In genomic region chrX:119989905-119990408, GRCh38 we compare ENCODE assay signal across 11 cellular contexts. TPM values are rescaled to one million over a fixed set of nuclear protein-coding genes. Genes with fewer than 3 reads are reported as not detected.
DNase-seq lines count a peak whose midpoint lies in the region; ATAC-seq and TF ChIP-seq lines count a peak whose summit lies in the region.
"Had no signal": no experiment of that assay in that cellular context is flagged by ENCODE, and none has a peak within 500 bp of the region (broad histone marks: within the 10 kb centered on the region; RNA-seq: fewer than 3 reads in every experiment).

No MANE protein-coding gene starts in this region.

- no peak for DNase-seq in T-helper 1 cell
- no peak for DNase-seq in activated naive CD8-positive, alpha-beta T cell treated with anti-CD3 and anti-CD28 coated beads, Interleukin-2, amount 50 U/mL, for 24 hours
- DNase-seq in nephron progenitor cell, result no peak
- no peak for DNase-seq in NCI-H446 treated with DMSO at 0.1 percent for 48 hours (lab: John Stamatoyannopoulos, UW)
- no peak for DNase-seq in upper lobe of right lung
- no peak for DNase-seq in amniotic stem cell (lab: John Stamatoyannopoulos, UW)
- DNase-seq: NCI-H510A, SHP77 treated with DMSO at 0.1 percent for 48 hours had no signal

- no peaks in the 10 kb centered on the region for H3K36me3 ChIP-seq in upper lobe of right lung
- H3K36me3 ChIP-seq: left lung had no signal

- no peaks in the 10 kb centered on the region for H3K36me3 Mint-ChIP-seq in T-helper 1 cell treated with Interleukin-12 subunit alpha and Interleukin-12 subunit beta and Interleukin-4 antibody, amounts not matched to agents 30 μg/mL and 1 μg/mL, for 36 hours (ENCODE audit: low read depth)
- H3K36me3 Mint-ChIP-seq in IgD-negative memory B cell (peaks cover 1% of the 10 kb centered on the region), nephron progenitor cell (ENCODE audit: low read depth) (no peaks in the 10 kb centered on the region)
- no peaks in the 10 kb centered on the region for H3K36me3 Mint-ChIP-seq in activated naive CD8-positive, alpha-beta T cell treated with anti-CD3 and anti-CD28 coated beads, Interleukin-2, amount 50 U/mL, for 24 hours (ENCODE audit: low read depth)

- no peak overlapping the region for H3K4me3 ChIP-seq in upper lobe of right lung

- H3K9me3 Mint-ChIP-seq in T-helper 1 cell treated with Interleukin-12 subunit alpha and Interleukin-12 subunit beta and Interleukin-4 antibody, amounts not matched to agents 30 μg/mL and 1 μg/mL, for 36 hours, result no peaks in the 10 kb centered on the region
- H3K9me3 Mint-ChIP-seq in IgD-negative memory B cell (no peaks in the 10 kb centered on the region), nephron progenitor cell (peaks cover 58% of the 10 kb centered on the region)
- no peaks in the 10 kb centered on the region for H3K9me3 Mint-ChIP-seq in activated naive CD8-positive, alpha-beta T cell treated with anti-CD3 and anti-CD28 coated beads, Interleukin-2, amount 50 U/mL, for 24 hours

- TF ChIP-seq CTCF in nephron progenitor cell (IDR thresholded peaks at IDR 0.05) (no peak), upper lobe of right lung (IDR thresholded peaks at IDR 0.05) (no peak)

- peak overlapping the region; percentile 72 for H3K4me3 Mint-ChIP-seq in T-helper 1 cell treated with Interleukin-12 subunit alpha and Interleukin-12 subunit beta and Interleukin-4 antibody, amounts not matched to agents 30 μg/mL and 1 μg/mL, for 36 hours
- H3K4me3 Mint-ChIP-seq in IgD-negative memory B cell (peak overlapping the region; percentile 28 to 87 (median 78)), nephron progenitor cell (peak overlapping the region; percentile 64)
- H3K4me3 Mint-ChIP-seq in activated naive CD8-positive, alpha-beta T cell treated with anti-CD3 and anti-CD28 coated beads, Interleukin-2, amount 50 U/mL, for 24 hours, result peak overlapping the region; percentile 51

- intact Hi-C loops in upper lobe of right lung (cut with DNase I), result no loop called here

- H3K27ac Mint-ChIP-seq in T-helper 1 cell treated with Interleukin-12 subunit alpha and Interleukin-12 subunit beta and Interleukin-4 antibody, amounts not matched to agents 30 μg/mL and 1 μg/mL, for 36 hours, result no peak overlapping the region
- H3K27ac Mint-ChIP-seq in IgD-negative memory B cell, result peak overlapping the region in 1 of 3 donors; percentile 36
- H3K27ac Mint-ChIP-seq in activated naive CD8-positive, alpha-beta T cell treated with anti-CD3 and anti-CD28 coated beads, Interleukin-2, amount 50 U/mL, for 24 hours, result no peak overlapping the region
- H3K27ac Mint-ChIP-seq in nephron progenitor cell, result no peak overlapping the region

- peaks cover 66% of the 10 kb centered on the region for H3K27me3 Mint-ChIP-seq in T-helper 1 cell treated with Interleukin-12 subunit alpha and Interleukin-12 subunit beta and Interleukin-4 antibody, amounts not matched to agents 30 μg/mL and 1 μg/mL, for 36 hours (ENCODE audit: low read depth)
- H3K27me3 Mint-ChIP-seq in IgD-negative memory B cell (peaks cover 36% of the 10 kb centered on the region), nephron progenitor cell (ENCODE audit: low read depth, poor library complexity) (peaks cover 99% of the 10 kb centered on the region)
- peaks cover 55% of the 10 kb centered on the region for H3K27me3 Mint-ChIP-seq in activated naive CD8-positive, alpha-beta T cell treated with anti-CD3 and anti-CD28 coated beads, Interleukin-2, amount 50 U/mL, for 24 hours

- no peaks in the 10 kb centered on the region for H3K9me3 ChIP-seq in upper lobe of right lung
- H3K9me3 ChIP-seq: left lung had no signal

- H3K27ac ChIP-seq in upper lobe of right lung, result no peak overlapping the region
- H3K27ac ChIP-seq: left lung had no signal

- peaks cover 6% of the 10 kb centered on the region for H3K4me1 Mint-ChIP-seq in T-helper 1 cell treated with Interleukin-12 subunit alpha and Interleukin-12 subunit beta and Interleukin-4 antibody, amounts not matched to agents 30 μg/mL and 1 μg/mL, for 36 hours (ENCODE audit: low read depth)
- H3K4me1 Mint-ChIP-seq in IgD-negative memory B cell (peaks cover 0 to 9% (median 7%) of the 10 kb centered on the region in 3 donors), nephron progenitor cell (peaks cover 10% of the 10 kb centered on the region)
- peaks cover 14% of the 10 kb centered on the region for H3K4me1 Mint-ChIP-seq in activated naive CD8-positive, alpha-beta T cell treated with anti-CD3 and anti-CD28 coated beads, Interleukin-2, amount 50 U/mL, for 24 hours

- peak; percentile 40 for ATAC-seq in activated naive CD8-positive, alpha-beta T cell treated with anti-CD3 and anti-CD28 coated beads, Interleukin-2, amount 50 U/mL, for 24 hours
- no peak for ATAC-seq in upper lobe of right lung

- peaks cover 4% of the 10 kb centered on the region for H3K4me1 ChIP-seq in upper lobe of right lung

- peaks cover 50% of the 10 kb centered on the region for H3K27me3 ChIP-seq in upper lobe of right lung

RNA-seq across cellular contexts. Expression of gene NKAP, which starts 46.4 kb away (rescaled TPM):
- polyA plus RNA-seq in IgD-negative memory B cell, result 5.4 TPM
- total RNA-seq in upper lobe of right lung, result 7.8 TPM
